25 cellular contexts compared by ENCODE assay signal in genomic region chr19:30932854-30933253, GRCh38.
DNase-seq lines count a peak whose midpoint lies in the region; ATAC-seq and TF ChIP-seq lines count a peak whose summit lies in the region.
"Had no signal": no experiment of that assay in that cellular context is flagged by ENCODE, and none has a peak within 500 bp of the region (broad histone marks: within the 10 kb centered on the region; RNA-seq: fewer than 3 reads in every experiment).

No MANE protein-coding gene starts in this region.

- TF ChIP-seq CTCF in esophagus muscularis mucosa (IDR thresholded peaks at IDR 0.05): no peak
- no peak for TF ChIP-seq CTCF in psoas muscle (IDR thresholded peaks at IDR 0.05)
- no peak for TF ChIP-seq CTCF in GM13977 (IDR thresholded peaks at IDR 0.05; ENCODE audit: extremely low read depth, insufficient read depth, missing control alignments)

- in situ Hi-C loops in GM13977 (cut with MboI; ENCODE audit: low pct_unique_long_range_greater_than_20kb, low sequenced_read_pairs, unreplicated experiment): no loop called here

- H3K27me3 ChIP-seq in right cardiac atrium (ENCODE audit: control insufficient read depth, insufficient read depth): no peaks in the 10 kb centered on the region
- H3K27me3 ChIP-seq in esophagus muscularis mucosa: peaks cover 0 to 9% (median 0%) of the 10 kb centered on the region in 4 donors
- H3K27me3 ChIP-seq in psoas muscle (ENCODE audit: insufficient read depth in 3 of 3, low read length in 2 of 3): no peaks in the 10 kb centered on the region
- H3K27me3 ChIP-seq: BLaER1 treated with 17β-estradiol and CSF1 and Interleukin-3, amounts not matched to agents 10 nM and 100 nM had no signal

- H3K4me1 Mint-ChIP-seq in stimulated activated naive B cell treated with anti-CD40 and anti-IgM and Interleukin-4, amounts not matched to agents 10 μg/mL and 1 μg/mL and 100 μg/mL, for 72 hours: no peaks in the 10 kb centered on the region
- H3K4me1 Mint-ChIP-seq: B cell had no signal

- H3K9me3 ChIP-seq in right cardiac atrium (ENCODE audit: control insufficient read depth, low read length): no peaks in the 10 kb centered on the region
- peaks cover 0 to 7% (median 3%) of the 10 kb centered on the region in 4 donors for H3K9me3 ChIP-seq in esophagus muscularis mucosa
- peaks cover 5% of the 10 kb centered on the region for H3K9me3 ChIP-seq in psoas muscle

- no peak overlapping the region for H3K4me3 Mint-ChIP-seq in stimulated activated naive B cell treated with anti-CD40 and anti-IgM and Interleukin-4, amounts not matched to agents 10 μg/mL and 1 μg/mL and 100 μg/mL, for 72 hours
- H3K4me3 Mint-ChIP-seq: B cell; CD4-positive, alpha-beta T cell; CD8-positive, alpha-beta T cell had no signal

- intact Hi-C loops in Right ventricle myocardium superior (cut with DNase I) (no loop called here), right cardiac atrium (cut with DNase I) (no loop called here), esophagus muscularis mucosa (cut with DNase I) (no loop called here), psoas muscle (cut with DNase I) (no loop called here)

- H3K27ac ChIP-seq in right cardiac atrium (ENCODE audit: low read length) (no peak overlapping the region), esophagus muscularis mucosa (replicated peaks in 1 of 4) (no peak overlapping the region), psoas muscle (no peak overlapping the region)
- H3K27ac ChIP-seq: 22Rv1; A549; BLaER1 treated with 17β-estradiol and CSF1 and Interleukin-3, amounts not matched to agents 10 nM and 100 nM; C4-2B had no signal

- H3K27ac Mint-ChIP-seq in stimulated activated naive B cell treated with anti-CD40 and anti-IgM and Interleukin-4, amounts not matched to agents 10 μg/mL and 1 μg/mL and 100 μg/mL, for 72 hours: no peak overlapping the region
- H3K27ac Mint-ChIP-seq: B cell; CD4-positive, alpha-beta T cell; CD8-positive, alpha-beta T cell had no signal

- ATAC-seq in Right ventricle myocardium superior (ENCODE audit: poor library complexity): peak; percentile 22
- no peak for ATAC-seq in right cardiac atrium
- ATAC-seq in psoas muscle: peak in 3 of 4 donors; percentile 44 to 78 (median 53)
- ATAC-seq in stimulated activated naive B cell treated with anti-CD40 and anti-IgM and Interleukin-4, amounts not matched to agents 10 μg/mL and 1 μg/mL and 100 μg/mL, for 72 hours (replicated peaks): no peak
- ATAC-seq: A549; CD8-positive, alpha-beta T cell; GM12878 had no signal

- H3K4me3 ChIP-seq in right cardiac atrium (ENCODE audit: low read length) (no peak overlapping the region), esophagus muscularis mucosa (no peak overlapping the region), psoas muscle (no peak overlapping the region)
- H3K4me3 ChIP-seq: A549; BLaER1 treated with 17β-estradiol and CSF1 and Interleukin-3, amounts not matched to agents 10 nM and 100 nM; GM12878 had no signal

- no peak for TF ChIP-seq POLR2A in esophagus muscularis mucosa (IDR thresholded peaks at IDR 0.05; ENCODE audit: low read depth)

- no peaks in the 10 kb centered on the region for H3K36me3 ChIP-seq in esophagus muscularis mucosa
- no peaks in the 10 kb centered on the region for H3K36me3 ChIP-seq in psoas muscle (ENCODE audit: insufficient read depth in 1 of 2, low read depth in 1 of 2)
- H3K36me3 ChIP-seq: BLaER1 treated with 17β-estradiol and CSF1 and Interleukin-3, amounts not matched to agents 10 nM and 100 nM had no signal

- H3K9me3 Mint-ChIP-seq in stimulated activated naive B cell treated with anti-CD40 and anti-IgM and Interleukin-4, amounts not matched to agents 10 μg/mL and 1 μg/mL and 100 μg/mL, for 72 hours: peaks cover 6 to 11% of the 10 kb centered on the region in 2 donors
- H3K9me3 Mint-ChIP-seq: CD4-positive, alpha-beta T cell had no signal

- 49% methylated on average over 3 of the region's 3 CpGs for WGBS in right cardiac atrium
- 78% methylated on average over 3 of the region's 3 CpGs for WGBS in esophagus muscularis mucosa
- 26 to 52% (median 38%) methylated on average over 3 of the region's 3 CpGs for WGBS in psoas muscle, 3 donors

- H3K4me1 ChIP-seq in right cardiac atrium (ENCODE audit: control insufficient read depth, insufficient read depth, low read length) (no peaks in the 10 kb centered on the region), esophagus muscularis mucosa (no peaks in the 10 kb centered on the region), psoas muscle (no peaks in the 10 kb centered on the region)
- H3K4me1 ChIP-seq: A549; BLaER1 treated with 17β-estradiol and CSF1 and Interleukin-3, amounts not matched to agents 10 nM and 100 nM had no signal

- no peak for DNase-seq in Right ventricle myocardium superior
- no peak for DNase-seq in right cardiac atrium
- peak; percentile 86 for DNase-seq in esophagus muscularis mucosa (ENCODE audit: extremely low spot score)
- peak; percentile 14 for DNase-seq in mesenteric fat pad (ENCODE audit: low spot score)
- no peak for DNase-seq in psoas muscle
- no peak for DNase-seq in GM13977 (ENCODE audit: low spot score)
- no peak for DNase-seq in dermis blood vessel endothelial cell
- DNase-seq in stimulated activated naive B cell treated with anti-CD40 and anti-IgM and Interleukin-4, amounts not matched to agents 10 μg/mL and 1 μg/mL and 100 μg/mL, for 72 hours: no peak
- DNase-seq: AML-193; CD4-positive, alpha-beta T cell; CD8-positive, alpha-beta T cell; COR-L47; DMS 273 treated with DMSO at 0.1 percent for 48 hours; DMS153; DMS53; DMS79; DND-41; EL; GDM1 had no signal

- no peaks in the 10 kb centered on the region for H3K27me3 Mint-ChIP-seq in stimulated activated naive B cell treated with anti-CD40 and anti-IgM and Interleukin-4, amounts not matched to agents 10 μg/mL and 1 μg/mL and 100 μg/mL, for 72 hours
- H3K27me3 Mint-ChIP-seq: B cell; CD4-positive, alpha-beta T cell had no signal

- no peaks in the 10 kb centered on the region for H3K36me3 Mint-ChIP-seq in stimulated activated naive B cell treated with anti-CD40 and anti-IgM and Interleukin-4, amounts not matched to agents 10 μg/mL and 1 μg/mL and 100 μg/mL, for 72 hours
- H3K36me3 Mint-ChIP-seq: CD8-positive, alpha-beta T cell had no signal

- no peak for TF ChIP-seq EP300 in esophagus muscularis mucosa (IDR thresholded peaks at IDR 0.05)

Comparison
In these comparisons a context has a peak if more than half of its experiments do, and no peak if none do; other contexts are left out.
1. ATAC-seq: peak in Right ventricle myocardium superior (single experiment) and psoas muscle (3 of 4); none in right cardiac atrium (0 of 2) and stimulated activated naive B cell treated with anti-CD40 and anti-IgM and Interleukin-4, amounts not matched to agents 10 μg/mL and 1 μg/mL and 100 μg/mL, for 72 hours (0 of 2).
2. DNase-seq: peak in esophagus muscularis mucosa (single experiment) and mesenteric fat pad (single experiment); none in Right ventricle myocardium superior (single experiment), right cardiac atrium (0 of 3), psoas muscle (0 of 2), GM13977 (single experiment), dermis blood vessel endothelial cell (single experiment) and stimulated activated naive B cell treated with anti-CD40 and anti-IgM and Interleukin-4, amounts not matched to agents 10 μg/mL and 1 μg/mL and 100 μg/mL, for 72 hours (single experiment).